ENCODE assay signal across 10 cellular contexts in genomic region chr5:40676643-40677333, GRCh38. TPM values are rescaled to one million over a fixed set of nuclear protein-coding genes. Genes with fewer than 3 reads are reported as not detected.
DNase-seq lines count a peak whose midpoint lies in the region; ATAC-seq, FAIRE-seq and TF ChIP-seq lines count a peak whose summit lies in the region.
"Had no signal": no experiment of that assay in that cellular context is flagged by ENCODE, and none has a peak within 500 bp of the region (broad histone marks: within the 10 kb centered on the region; RNA-seq: fewer than 3 reads in every experiment).

No MANE protein-coding gene starts in this region.

- ATAC-seq in HG03469 (IDR thresholded peaks at IDR 0.05; ENCODE audit: unreplicated experiment), result no peak
- no peak for ATAC-seq in GM18517 (IDR thresholded peaks at IDR 0.05; ENCODE audit: unreplicated experiment)
- ATAC-seq in SK-N-SH treated with all-trans-retinoic acid at 6 μM for 48 hours, result no peak
- ATAC-seq: pancreas had no signal

- H3K27ac ChIP-seq in OCI-LY1 (ENCODE audit: low read depth, low read length, poor library complexity, severe bottlenecking) (peak overlapping the region; percentile 78), endothelial cell of umbilical vein (ENCODE audit: insufficient read depth, low read depth, low read length) (peak overlapping the region; percentile 76)

- H3K36me3 ChIP-seq in OCI-LY1 (ENCODE audit: insufficient read depth, low read length), result peaks cover 8% of the 10 kb centered on the region
- H3K36me3 ChIP-seq in endothelial cell of umbilical vein (ENCODE audit: control insufficient read depth in 2 of 2, extremely low read depth in 1 of 2, insufficient read depth in 2 of 2, low read length in 2 of 2), result peaks cover 0 to 6% of the 10 kb centered on the region in 2 experiments

- dilution Hi-C loops in endothelial cell of umbilical vein (cut with MboI; ENCODE audit: extremely low pct_ligation_motif_present, low sequenced_read_pairs), result no loop called here

- CTCF ChIA-PET in endothelial cell of umbilical vein (lab: Charles Lee), result interaction anchor here (0.8 to 1.7 kb wide), 11 partner anchors 9 to 949 kb away, joined by 3 to 9 read pairs (median 5); no protein-coding TSS in a partner anchor

- H3K4me3 ChIP-seq in OCI-LY1 (ENCODE audit: low read depth, low read length, poor library complexity, severe bottlenecking), result peak overlapping the region; percentile 86
- H3K4me3 ChIP-seq in endothelial cell of umbilical vein (replicated peaks in 1 of 3; ENCODE audit: insufficient read depth in 1 of 3, low read depth in 1 of 3, low read length in 3 of 3), result peak overlapping the region in 1 of 3 experiments; percentile 76

- H3F3A ChIP-seq in OCI-LY1 (ENCODE audit: insufficient read depth, low read length), result no peaks in the 10 kb centered on the region

- POLR2A ChIA-PET in endothelial cell of umbilical vein (lab: Charles Lee), result no interaction called here

- H2AFZ ChIP-seq in OCI-LY1 (ENCODE audit: low read length) (no peak overlapping the region), endothelial cell of umbilical vein (ENCODE audit: low read depth, low read length) (no peak overlapping the region)

- peak overlapping the region; percentile 68 for H3K4me2 ChIP-seq in OCI-LY1 (ENCODE audit: low read length)
- H3K4me2 ChIP-seq in endothelial cell of umbilical vein (ENCODE audit: insufficient read depth, low read length), result peak overlapping the region; percentile 95

- H3K9ac ChIP-seq in OCI-LY1 (ENCODE audit: low read length) (peak overlapping the region; percentile 63), endothelial cell of umbilical vein (replicated peaks; ENCODE audit: extremely low read depth, insufficient read depth, low read length) (peak overlapping the region; percentile 81)

- TF ChIP-seq CTCF in OCI-LY1 (IDR thresholded peaks at IDR 0.05; ENCODE audit: low read length) (no peak), endothelial cell of umbilical vein (IDR thresholded peaks at IDR 0.05; ENCODE audit: extremely low read depth in 1 of 2, insufficient read depth in 1 of 2, low read depth in 1 of 2, low read length in 2 of 2) (peak in 1 of 2 donors; percentile 15)

- H3K9me3 ChIP-seq in OCI-LY1 (ENCODE audit: low read length), result no peaks in the 10 kb centered on the region
- no peaks in the 10 kb centered on the region for H3K9me3 ChIP-seq in endothelial cell of umbilical vein (replicated peaks; ENCODE audit: control insufficient read depth, insufficient read depth, low read length)
- H3K9me3 ChIP-seq: pancreas had no signal

- no peaks in the 10 kb centered on the region for H3K9me1 ChIP-seq in endothelial cell of umbilical vein (replicated peaks; ENCODE audit: control insufficient read depth, extremely low read depth, insufficient read depth, low read length)

- intact Hi-C loops in endothelial cell of umbilical vein (cut with micrococcal nuclease), result loop anchor here (5.0 kb wide), 2 partner anchors 454 to 569 kb away; no protein-coding TSS in a partner anchor

- H3K79me2 ChIP-seq in OCI-LY1 (ENCODE audit: insufficient read depth, low read length) (peaks cover 18% of the 10 kb centered on the region; the same call in 1 of the 2 replicates), endothelial cell of umbilical vein (ENCODE audit: control insufficient read depth, insufficient read depth, low read length) (peaks cover 39% of the 10 kb centered on the region)

- H3K27me3 ChIP-seq in OCI-LY1 (ENCODE audit: insufficient read depth, low read length), result no peaks in the 10 kb centered on the region
- H3K27me3 ChIP-seq in endothelial cell of umbilical vein (ENCODE audit: control insufficient read depth in 2 of 2, insufficient read depth in 2 of 2, low read length in 2 of 2), result no peaks in the 10 kb centered on the region
- H3K27me3 ChIP-seq: pancreas had no signal

- DNase-seq in EH (ENCODE audit: low read depth) (peak; percentile 85), endothelial cell of umbilical vein (ENCODE audit: low read depth, low spot score) (peak; percentile 93), pulmonary artery endothelial cell (ENCODE audit: low read depth, low spot score) (peak; percentile 75), NCI-H1436 treated with DMSO at 0.1 percent for 48 hours (lab: John Stamatoyannopoulos, UW) (no peak)

- H3K9me2 ChIP-seq in OCI-LY1 (ENCODE audit: low read depth, low read length), result no peaks in the 10 kb centered on the region

- no peak for TF ChIP-seq POLR2A in endothelial cell of umbilical vein (IDR thresholded peaks at IDR 0.05; ENCODE audit: low read depth, low read length)

- no peaks in the 10 kb centered on the region for H4K20me1 ChIP-seq in OCI-LY1 (ENCODE audit: insufficient read depth, low read length)
- H4K20me1 ChIP-seq in endothelial cell of umbilical vein (replicated peaks; ENCODE audit: control insufficient read depth, extremely low read depth, insufficient read depth, low read length), result no peaks in the 10 kb centered on the region

- H3K4me1 ChIP-seq in OCI-LY1 (ENCODE audit: insufficient read depth, low read length, severe bottlenecking), result peaks cover 66% of the 10 kb centered on the region
- peaks cover 26% of the 10 kb centered on the region for H3K4me1 ChIP-seq in endothelial cell of umbilical vein (ENCODE audit: control insufficient read depth, extremely low read depth, insufficient read depth, low read length)

- BruUV-seq in endothelial cell of umbilical vein (replicated peaks; lab: Mats Ljungman, UMichigan), result no TSS peak

- peak; percentile 98 for FAIRE-seq in endothelial cell of umbilical vein (lab: Jason Lieb, UNC)
- FAIRE-seq: pancreas, TTC549 had no signal

TF ChIP-seq in endothelial cell of umbilical vein, 7 proteins besides CTCF, POLR2A, EP300 and RAD21:
- TF ChIP-seq JUN (IDR thresholded peaks at IDR 0.05; ENCODE audit: borderline replicate concordance, insufficient read depth, insufficient read length, low read depth), result peak; percentile 86
- TF ChIP-seq FOS (IDR thresholded peaks at IDR 0.05; ENCODE audit: borderline replicate concordance, insufficient read depth, low read length), result peak; percentile 97
- no peak for TF ChIP-seq EZH2 (IDR thresholded peaks at IDR 0.05; ENCODE audit: borderline replicate concordance, low read depth, low read length, severe bottlenecking)
- no peak for TF ChIP-seq MYC (IDR thresholded peaks at IDR 0.05; ENCODE audit: low read depth, low read length)
- peak; percentile 61 for TF ChIP-seq POLR2AphosphoS5 (IDR thresholded peaks at IDR 0.05; ENCODE audit: insufficient read depth, low read depth, low read length)
- TF ChIP-seq GATA2 (IDR thresholded peaks at IDR 0.05; ENCODE audit: insufficient read depth, insufficient read length, low read depth, low read length), result peak; percentile 77
- no peak for TF ChIP-seq MAX (IDR thresholded peaks at IDR 0.05; ENCODE audit: insufficient read depth, insufficient read length)

TF ChIP-seq in SK-N-SH treated with all-trans-retinoic acid at 6 μM for 48 hours, 23 proteins besides CTCF, POLR2A, EP300 and RAD21:
- TF ChIP-seq ZFP3 (CRISPR knock-in tag; IDR thresholded peaks at IDR 0.05) (no peak), TSHZ2 (CRISPR knock-in tag; IDR thresholded peaks at IDR 0.05) (no peak), ZFP30 (CRISPR knock-in tag; IDR thresholded peaks at IDR 0.05) (no peak), SNAI2 (CRISPR knock-in tag; IDR thresholded peaks at IDR 0.05) (no peak), ESRRG (CRISPR knock-in tag; IDR thresholded peaks at IDR 0.05) (no peak)

RNA-seq across cellular contexts. Expression of gene PTGER4, which starts 2.9 kb away (rescaled TPM):
- total RNA-seq in endothelial cell of umbilical vein (22.5 and 23.6 TPM in 2 replicates), pulmonary artery endothelial cell (39.1 and 107 TPM in 2 replicates)
- 35.9 and 37.4 TPM in 2 replicates for polyA plus RNA-seq in endothelial cell of umbilical vein
- 15.6 and 34.0 TPM in 2 replicates for polyA plus RNA-seq in endothelial cell of umbilical vein (2011; cell fraction: cytosol; rRNA removed)
- 16.1 and 18.9 TPM in 2 replicates for polyA plus RNA-seq in endothelial cell of umbilical vein (2011; cell fraction: nucleus; rRNA removed)
- polyA plus RNA-seq in endothelial cell of umbilical vein (2012), result 14.7 and 21.5 TPM in 2 replicates
- polyA minus RNA-seq in endothelial cell of umbilical vein, result 14.1 and 17.7 TPM in 2 replicates
- 3.5 TPM for polyA minus RNA-seq in endothelial cell of umbilical vein (2011; cell fraction: cytosol; rRNA and poly(A)+ RNA removed)
- polyA minus RNA-seq in endothelial cell of umbilical vein (2011; cell fraction: nucleus; rRNA and poly(A)+ RNA removed), result 23.7 and 42.1 TPM in 2 replicates
